ENCODE assay signal across 8 cellular contexts in genomic region chr1:165851034-165851658, GRCh38. TPM values are rescaled to one million over a fixed set of nuclear protein-coding genes. Genes with fewer than 3 reads are reported as not detected.
DNase-seq lines count a peak whose midpoint lies in the region; ATAC-seq and TF ChIP-seq lines count a peak whose summit lies in the region.

No MANE protein-coding gene starts in this region.

- no peaks in the 10 kb centered on the region for H3K27me3 ChIP-seq in endodermal cell (ENCODE audit: control insufficient read depth, insufficient read depth, low read length, poor library complexity, severe bottlenecking)
- H3K27me3 ChIP-seq in smooth muscle cell (ENCODE audit: low read depth), result no peaks in the 10 kb centered on the region
- no peaks in the 10 kb centered on the region for H3K27me3 ChIP-seq in hepatocyte

- peaks cover 2% of the 10 kb centered on the region for H3K9me3 Mint-ChIP-seq in endodermal cell

- no peaks in the 10 kb centered on the region for H3F3A ChIP-seq in smooth muscle cell (ENCODE audit: low read depth)

- POLR2A ChIA-PET in HEK293 (lab: Yijun Ruan, JAX), result no interaction called here

- peak overlapping the region; percentile 24 for H3K27ac Mint-ChIP-seq in endodermal cell

- CTCF ChIA-PET in HEK293 (lab: Yijun Ruan, JAX), result interaction anchor here (0.7 kb wide), 1 partner anchor 1683 kb away, joined by 4 read pairs; no protein-coding TSS in a partner anchor

- H3K4me1 ChIP-seq in HEK293 (ENCODE audit: control insufficient read depth, insufficient read depth, low read length), result peaks cover 26% of the 10 kb centered on the region
- H3K4me1 ChIP-seq in endodermal cell (ENCODE audit: control insufficient read depth, insufficient read depth, low read length), result peaks cover 29% of the 10 kb centered on the region
- H3K4me1 ChIP-seq in smooth muscle cell (ENCODE audit: low read depth), result peaks cover 13% of the 10 kb centered on the region
- no peaks in the 10 kb centered on the region for H3K4me1 ChIP-seq in hepatocyte (ENCODE audit: insufficient read depth)

- H3K4me2 ChIP-seq in smooth muscle cell, result no peak overlapping the region
- no peak overlapping the region for H3K4me2 ChIP-seq in hepatocyte

- H3K9ac ChIP-seq in endodermal cell (ENCODE audit: extremely low read depth, low read length, poor library complexity, severe bottlenecking) (no peak overlapping the region), smooth muscle cell (ENCODE audit: low read depth) (no peak overlapping the region)

- H3K9me3 ChIP-seq in HEK293 (ENCODE audit: control insufficient read depth, insufficient read depth, low read depth, low read length) (no peaks in the 10 kb centered on the region), endodermal cell (ENCODE audit: control insufficient read depth, low read length) (peaks cover 9% of the 10 kb centered on the region), smooth muscle cell (replicated peaks; ENCODE audit: low read depth) (no peaks in the 10 kb centered on the region), hepatocyte (ENCODE audit: low read depth) (no peaks in the 10 kb centered on the region)

- no peak for TF ChIP-seq CTCF in HEK293 (tag by site-specific recombination; IDR thresholded peaks at IDR 0.05)
- TF ChIP-seq CTCF in endodermal cell (conservative IDR thresholded peaks at IDR 0.05), result no peak
- TF ChIP-seq CTCF in smooth muscle cell (IDR thresholded peaks at IDR 0.05; ENCODE audit: borderline replicate concordance, insufficient read depth, poor library complexity, severe bottlenecking), result no peak
- no peak for TF ChIP-seq CTCF in hepatocyte (IDR thresholded peaks at IDR 0.05; ENCODE audit: poor library complexity)

- no peak overlapping the region for H2AFZ ChIP-seq in smooth muscle cell (ENCODE audit: low read depth)
- H2AFZ ChIP-seq in hepatocyte, result no peak overlapping the region

- peak; percentile 73 for ATAC-seq in GM18502 (IDR thresholded peaks at IDR 0.05; ENCODE audit: poor library complexity, unreplicated experiment)

- no peaks in the 10 kb centered on the region for H3K9me2 ChIP-seq in hepatocyte (replicated peaks; ENCODE audit: insufficient read depth)

- H3K4me3 Mint-ChIP-seq in endodermal cell, result no peak overlapping the region

- H3K27ac ChIP-seq in HEK293 (ENCODE audit: extremely low read depth, low read depth, low read length) (no peak overlapping the region), endodermal cell (ENCODE audit: low read depth, low read length) (no peak overlapping the region), smooth muscle cell (ENCODE audit: low read depth) (no peak overlapping the region), hepatocyte (no peak overlapping the region)

- intact Hi-C loops in posterior vena cava (cut with DNase I), result no loop called here

- H3K79me2 ChIP-seq in smooth muscle cell (ENCODE audit: low read depth) (peaks cover 84% of the 10 kb centered on the region), hepatocyte (peaks cover 85% of the 10 kb centered on the region)

- H3K4me3 ChIP-seq in HEK293 (ENCODE audit: low read depth, low read length) (no peak overlapping the region), endodermal cell (ENCODE audit: low read length) (no peak overlapping the region), smooth muscle cell (no peak overlapping the region), hepatocyte (no peak overlapping the region)

- peaks cover 27% of the 10 kb centered on the region for H4K20me1 ChIP-seq in smooth muscle cell (ENCODE audit: low read depth)
- H4K20me1 ChIP-seq in hepatocyte (ENCODE audit: insufficient read depth, poor library complexity, severe bottlenecking), result no peaks in the 10 kb centered on the region

- H3K4me1 Mint-ChIP-seq in endodermal cell, result peaks cover 66% of the 10 kb centered on the region

- 82 to 96% methylated on average over 4 of the region's 4 CpGs for WGBS in endodermal cell (ENCODE audit: insufficient coverage in 1 of 2, insufficient read length in 1 of 2), 2 experiments
- WGBS in smooth muscle cell (ENCODE audit: low lambda C conversion rate), result 58% methylated on average over 4 of the region's 4 CpGs
- 79% methylated on average over 4 of the region's 4 CpGs for WGBS in hepatocyte (ENCODE audit: low lambda C conversion rate, missing lambda C conversion rate)

- H3K27me3 Mint-ChIP-seq in endodermal cell (ENCODE audit: insufficient read depth), result no peaks in the 10 kb centered on the region

- peaks cover 24% of the 10 kb centered on the region for H3K36me3 Mint-ChIP-seq in endodermal cell (ENCODE audit: low read depth)

- H3K36me3 ChIP-seq in HEK293 (ENCODE audit: control insufficient read depth in 2 of 2, insufficient read depth in 1 of 2, low read length in 2 of 2) (no peaks in the 10 kb centered on the region; a peak in 1 of 3 replicates), endodermal cell (ENCODE audit: control insufficient read depth, insufficient read depth, low read length) (peaks cover 4% of the 10 kb centered on the region), smooth muscle cell (ENCODE audit: low read depth) (no peaks in the 10 kb centered on the region), hepatocyte (replicated peaks; ENCODE audit: insufficient read depth, low read depth) (no peaks in the 10 kb centered on the region)

- DNase-seq in NAMALWA (ENCODE audit: low spot score) (peak; percentile 61), endodermal cell (no peak), activated gamma-delta T cell (lab: John Stamatoyannopoulos, UW) (no peak), posterior vena cava (ENCODE audit: low spot score) (no peak), smooth muscle cell (lab: John Stamatoyannopoulos, UW; ENCODE audit: unreplicated experiment) (no peak), hepatocyte (ENCODE audit: low spot score) (no peak)

TF ChIP-seq in HEK293, 187 proteins besides CTCF, POLR2A, EP300 and RAD21:
- no peak for TF ChIP-seq ZNF169 (tag by site-specific recombination; IDR thresholded peaks at IDR 0.05)
- TF ChIP-seq, protein P1, sequence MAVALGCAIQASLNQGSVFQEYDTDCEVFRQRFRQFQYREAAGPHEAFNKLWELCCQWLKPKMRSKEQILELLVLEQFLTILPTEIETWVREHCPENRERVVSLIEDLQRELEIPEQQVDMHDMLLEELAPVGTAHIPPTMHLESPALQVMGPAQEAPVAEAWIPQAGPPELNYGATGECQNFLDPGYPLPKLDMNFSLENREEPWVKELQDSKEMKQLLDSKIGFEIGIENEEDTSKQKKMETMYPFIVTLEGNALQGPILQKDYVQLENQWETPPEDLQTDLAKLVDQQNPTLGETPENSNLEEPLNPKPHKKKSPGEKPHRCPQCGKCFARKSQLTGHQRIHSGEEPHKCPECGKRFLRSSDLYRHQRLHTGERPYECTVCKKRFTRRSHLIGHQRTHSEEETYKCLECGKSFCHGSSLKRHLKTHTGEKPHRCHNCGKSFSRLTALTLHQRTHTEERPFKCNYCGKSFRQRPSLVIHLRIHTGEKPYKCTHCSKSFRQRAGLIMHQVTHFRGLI (tag by site-specific recombination; IDR thresholded peaks at IDR 0.05), result peak; percentile 75; the same call in 1 of the 2 replicates
- no peak for TF ChIP-seq GLIS1 (tag by site-specific recombination; IDR thresholded peaks at IDR 0.05)
- no peak for TF ChIP-seq ZNF423 (tag by site-specific recombination; IDR thresholded peaks at IDR 0.05)
- TF ChIP-seq SCRT2 (tag by site-specific recombination; IDR thresholded peaks at IDR 0.05), result no peak
- TF ChIP-seq ZSCAN30 (tag by site-specific recombination; IDR thresholded peaks at IDR 0.05), result no peak
- no peak for TF ChIP-seq BCL11A (tag by site-specific recombination; IDR thresholded peaks at IDR 0.05; ENCODE audit: low read depth)
- TF ChIP-seq, protein P2, sequence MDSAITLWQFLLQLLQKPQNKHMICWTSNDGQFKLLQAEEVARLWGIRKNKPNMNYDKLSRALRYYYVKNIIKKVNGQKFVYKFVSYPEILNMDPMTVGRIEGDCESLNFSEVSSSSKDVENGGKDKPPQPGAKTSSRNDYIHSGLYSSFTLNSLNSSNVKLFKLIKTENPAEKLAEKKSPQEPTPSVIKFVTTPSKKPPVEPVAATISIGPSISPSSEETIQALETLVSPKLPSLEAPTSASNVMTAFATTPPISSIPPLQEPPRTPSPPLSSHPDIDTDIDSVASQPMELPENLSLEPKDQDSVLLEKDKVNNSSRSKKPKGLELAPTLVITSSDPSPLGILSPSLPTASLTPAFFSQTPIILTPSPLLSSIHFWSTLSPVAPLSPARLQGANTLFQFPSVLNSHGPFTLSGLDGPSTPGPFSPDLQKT (IDR thresholded peaks at IDR 0.05; ENCODE audit: borderline replicate concordance, low read depth, low read length), result no peak
TF ChIP-seq in HEK293: peak in this region for 1.

RNA-seq across cellular contexts. Expression of gene UCK2, which starts 23.7 kb away (rescaled TPM):
- 10 to 100 TPM; 65.8 to 73.6 TPM for total RNA-seq in endodermal cell
- polyA plus RNA-seq in endodermal cell (2013, experiment 1 of 2), result 56.3 TPM
- polyA plus RNA-seq in endodermal cell (2013, experiment 2 of 2), result 54.6 TPM
- 10 to 100 TPM; 14.7 to 20.8 TPM for total RNA-seq in posterior vena cava
- 27.5 and 39.5 TPM in 2 replicates for total RNA-seq in smooth muscle cell
- 32.6 and 37.5 TPM in 2 replicates for polyA plus RNA-seq in smooth muscle cell
- 15.7 and 20.9 TPM in 2 replicates for total RNA-seq in hepatocyte
- polyA plus RNA-seq in hepatocyte, result 22.2 and 27.9 TPM in 2 replicates
